In genomic region chr1:161612322-161613141, GRCh38 we compare ENCODE assay signal across 8 cellular contexts. TPM values are rescaled to one million over a fixed set of nuclear protein-coding genes. Genes with fewer than 3 reads are reported as not detected.
DNase-seq lines count a peak whose midpoint lies in the region; ATAC-seq lines count a peak whose summit lies in the region.
"Not testable (repeated sequence)": the region's sequence is repeated elsewhere in the genome, so short reads cannot be mapped to it uniquely, and the experiment has no call there.

No MANE protein-coding gene starts in this region.

- peak overlapping the region; percentile 81 for H3K4me3 Mint-ChIP-seq in activated CD4-positive, alpha-beta memory T cell treated with anti-CD3 and anti-CD28 coated beads for 36 hours

- intact Hi-C loops in activated CD4-positive, alpha-beta memory T cell treated with anti-CD3 and anti-CD28 coated beads for 36 hours (cut with micrococcal nuclease): loop anchor here (1.0 kb wide), 2 partner anchors 9 to 72 kb away; no protein-coding TSS in a partner anchor

- not testable (repeated sequence) for H3K9me3 Mint-ChIP-seq in activated CD4-positive, alpha-beta memory T cell treated with anti-CD3 and anti-CD28 coated beads for 36 hours

- CTCF ChIA-PET in activated CD4-positive, alpha-beta memory T cell treated with anti-CD3 and anti-CD28 coated beads for 36 hours (lab: Charles Lee): interaction anchor here (0.9 kb wide), 1 partner anchor 137 kb away, joined by 3 read pairs; the partner anchor contains the start of gene DUSP12

- peaks cover 19% of the 10 kb centered on the region for H3K4me1 Mint-ChIP-seq in activated CD4-positive, alpha-beta memory T cell treated with anti-CD3 and anti-CD28 coated beads for 36 hours (ENCODE audit: low read depth)

- peak overlapping the region; percentile 88 for H3K27ac Mint-ChIP-seq in activated CD4-positive, alpha-beta memory T cell treated with anti-CD3 and anti-CD28 coated beads for 36 hours

- H3K27me3 Mint-ChIP-seq in activated CD4-positive, alpha-beta memory T cell treated with anti-CD3 and anti-CD28 coated beads for 36 hours: not testable (repeated sequence)

- peak; percentile 44 to 99 (median 81) for DNase-seq in C1 segment of cervical spinal cord (lab: John Stamatoyannopoulos, UW)
- DNase-seq in NCI-H748 treated with DMSO at 0.1 percent for 48 hours (lab: John Stamatoyannopoulos, UW): peak; percentile 98
- peak; percentile 95 for DNase-seq in activated CD4-positive, alpha-beta memory T cell treated with anti-CD3 and anti-CD28 coated beads for 36 hours
- peak; percentile 21 to 96 for DNase-seq in dermis microvascular lymphatic vessel endothelial cell (ENCODE audit: low read depth in 2 of 2)
- peak; percentile 82 for DNase-seq in left lobe of liver (ENCODE audit: low spot score)
- peak; percentile 62 to 86 for DNase-seq in stimulated activated CD4-positive, alpha-beta T cell treated with anti-CD3 and anti-CD28 coated beads, Interleukin-1b, Interleukin-23, amount 100 ng/mL, for 4 hours (ENCODE audit: low read depth in 2 of 2)

- not testable (repeated sequence) for H3K36me3 Mint-ChIP-seq in activated CD4-positive, alpha-beta memory T cell treated with anti-CD3 and anti-CD28 coated beads for 36 hours

- peak; percentile 89 for ATAC-seq in GM19351 (IDR thresholded peaks at IDR 0.05; ENCODE audit: unreplicated experiment)
- peak; percentile 78 for ATAC-seq in HG03520 (IDR thresholded peaks at IDR 0.05; ENCODE audit: unreplicated experiment)
- ATAC-seq in left lobe of liver: peak; percentile 95

- POLR2A ChIA-PET in activated CD4-positive, alpha-beta memory T cell treated with anti-CD3 and anti-CD28 coated beads for 36 hours (lab: Charles Lee): interaction anchor here (0.7 to 1.0 kb wide), 4 partner anchors 73 to 222 kb away, joined by 3 to 4 read pairs (median 3); partner anchors contain the start of gene DUSP12

RNA-seq across cellular contexts. Expression of gene FCGR3B, which starts 18.4 kb away (rescaled TPM):
- total RNA-seq in activated CD4-positive, alpha-beta memory T cell treated with anti-CD3 and anti-CD28 coated beads for 36 hours: not detected
- total RNA-seq in dermis microvascular lymphatic vessel endothelial cell (not detected in 2 replicates), left lobe of liver (1.9 TPM)

RNA-seq across cellular contexts. Expression of gene FCGR2B, which starts 50.4 kb away (rescaled TPM):
- total RNA-seq in activated CD4-positive, alpha-beta memory T cell treated with anti-CD3 and anti-CD28 coated beads for 36 hours: not detected
- total RNA-seq in dermis microvascular lymphatic vessel endothelial cell (not detected in 2 replicates), left lobe of liver (14.9 TPM)

Comparison
In these comparisons a context has a peak if more than half of its experiments do, and no peak if none do; other contexts are left out.
1. Peak in every context shown above with its lines: DNase-seq and ATAC-seq.
2. RNA of gene FCGR2B, which starts 50.4 kb away (total RNA-seq): 14.9 TPM in left lobe of liver (single experiment); not detected in activated CD4-positive, alpha-beta memory T cell treated with anti-CD3 and anti-CD28 coated beads for 36 hours and not detected in dermis microvascular lymphatic vessel endothelial cell; every median in the first group is over 10 times any median in the second.